ENCODE assay signal across 1 cellular context in the genomic region with DNA sequence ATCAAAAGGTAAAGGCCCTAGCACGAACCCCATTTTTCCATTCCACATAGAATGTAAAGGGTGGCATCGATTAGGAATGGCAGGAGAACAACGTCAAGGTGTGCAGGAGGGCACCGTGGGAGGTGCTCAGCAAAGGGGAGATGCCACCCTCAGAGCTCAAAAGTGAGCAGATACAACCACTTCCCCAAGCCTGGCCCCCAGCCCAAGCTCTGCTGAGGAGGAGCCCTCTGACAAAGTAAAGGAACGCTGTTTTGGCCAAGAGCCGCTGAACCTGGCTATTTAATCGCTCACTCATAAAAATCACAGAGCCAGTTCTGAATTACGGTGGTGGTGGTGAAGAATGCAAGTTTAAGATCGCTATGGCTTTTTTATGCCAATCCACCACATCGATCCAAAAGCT.
TF ChIP-seq lines count a peak whose summit lies in the region.

No MANE protein-coding gene starts in this region.

TF ChIP-seq in HepG2, 621 proteins besides CTCF, POLR2A, EP300 and RAD21 (continued from another document):
- TF ChIP-seq, protein P1, sequence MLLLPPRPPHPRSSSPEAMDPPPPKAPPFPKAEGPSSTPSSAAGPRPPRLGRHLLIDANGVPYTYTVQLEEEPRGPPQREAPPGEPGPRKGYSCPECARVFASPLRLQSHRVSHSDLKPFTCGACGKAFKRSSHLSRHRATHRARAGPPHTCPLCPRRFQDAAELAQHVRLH (CRISPR knock-in tag; IDR thresholded peaks at IDR 0.05; ENCODE audit: borderline replicate concordance, low read depth): 0 out of 2 replicates have a peak, but pooled peaks have one; percentile 8
- TF ChIP-seq, protein P2, sequence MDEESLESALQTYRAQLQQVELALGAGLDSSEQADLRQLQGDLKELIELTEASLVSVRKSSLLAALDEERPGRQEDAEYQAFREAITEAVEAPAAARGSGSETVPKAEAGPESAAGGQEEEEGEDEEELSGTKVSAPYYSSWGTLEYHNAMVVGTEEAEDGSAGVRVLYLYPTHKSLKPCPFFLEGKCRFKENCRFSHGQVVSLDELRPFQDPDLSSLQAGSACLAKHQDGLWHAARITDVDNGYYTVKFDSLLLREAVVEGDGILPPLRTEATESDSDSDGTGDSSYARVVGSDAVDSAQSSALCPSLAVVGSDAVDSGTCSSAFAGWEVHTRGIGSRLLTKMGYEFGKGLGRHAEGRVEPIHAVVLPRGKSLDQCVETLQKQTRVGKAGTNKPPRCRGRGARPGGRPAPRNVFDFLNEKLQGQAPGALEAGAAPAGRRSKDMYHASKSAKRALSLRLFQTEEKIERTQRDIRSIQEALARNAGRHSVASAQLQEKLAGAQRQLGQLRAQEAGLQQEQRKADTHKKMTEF (CRISPR knock-in tag; IDR thresholded peaks at IDR 0.05): no peak
- TF ChIP-seq, protein P3, sequence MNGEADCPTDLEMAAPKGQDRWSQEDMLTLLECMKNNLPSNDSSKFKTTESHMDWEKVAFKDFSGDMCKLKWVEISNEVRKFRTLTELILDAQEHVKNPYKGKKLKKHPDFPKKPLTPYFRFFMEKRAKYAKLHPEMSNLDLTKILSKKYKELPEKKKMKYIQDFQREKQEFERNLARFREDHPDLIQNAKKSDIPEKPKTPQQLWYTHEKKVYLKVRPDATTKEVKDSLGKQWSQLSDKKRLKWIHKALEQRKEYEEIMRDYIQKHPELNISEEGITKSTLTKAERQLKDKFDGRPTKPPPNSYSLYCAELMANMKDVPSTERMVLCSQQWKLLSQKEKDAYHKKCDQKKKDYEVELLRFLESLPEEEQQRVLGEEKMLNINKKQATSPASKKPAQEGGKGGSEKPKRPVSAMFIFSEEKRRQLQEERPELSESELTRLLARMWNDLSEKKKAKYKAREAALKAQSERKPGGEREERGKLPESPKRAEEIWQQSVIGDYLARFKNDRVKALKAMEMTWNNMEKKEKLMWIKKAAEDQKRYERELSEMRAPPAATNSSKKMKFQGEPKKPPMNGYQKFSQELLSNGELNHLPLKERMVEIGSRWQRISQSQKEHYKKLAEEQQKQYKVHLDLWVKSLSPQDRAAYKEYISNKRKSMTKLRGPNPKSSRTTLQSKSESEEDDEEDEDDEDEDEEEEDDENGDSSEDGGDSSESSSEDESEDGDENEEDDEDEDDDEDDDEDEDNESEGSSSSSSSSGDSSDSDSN (CRISPR knock-in tag; IDR thresholded peaks at IDR 0.05): no peak
- TF ChIP-seq, protein P4, sequence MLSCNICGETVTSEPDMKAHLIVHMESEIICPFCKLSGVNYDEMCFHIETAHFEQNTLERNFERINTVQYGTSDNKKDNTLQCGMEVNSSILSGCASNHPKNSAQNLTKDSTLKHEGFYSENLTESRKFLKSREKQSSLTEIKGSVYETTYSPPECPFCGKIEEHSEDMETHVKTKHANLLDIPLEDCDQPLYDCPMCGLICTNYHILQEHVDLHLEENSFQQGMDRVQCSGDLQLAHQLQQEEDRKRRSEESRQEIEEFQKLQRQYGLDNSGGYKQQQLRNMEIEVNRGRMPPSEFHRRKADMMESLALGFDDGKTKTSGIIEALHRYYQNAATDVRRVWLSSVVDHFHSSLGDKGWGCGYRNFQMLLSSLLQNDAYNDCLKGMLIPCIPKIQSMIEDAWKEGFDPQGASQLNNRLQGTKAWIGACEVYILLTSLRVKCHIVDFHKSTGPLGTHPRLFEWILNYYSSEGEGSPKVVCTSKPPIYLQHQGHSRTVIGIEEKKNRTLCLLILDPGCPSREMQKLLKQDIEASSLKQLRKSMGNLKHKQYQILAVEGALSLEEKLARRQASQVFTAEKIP (CRISPR knock-in tag; IDR thresholded peaks at IDR 0.05; ENCODE audit: borderline replicate concordance): no peak
- TF ChIP-seq NFKBIZ (CRISPR knock-in tag; IDR thresholded peaks at IDR 0.05) (no peak), ZNF678 (CRISPR knock-in tag; IDR thresholded peaks at IDR 0.05) (no peak), ZNF441 (CRISPR knock-in tag; IDR thresholded peaks at IDR 0.05; ENCODE audit: borderline replicate concordance) (no peak), HDAC1 (CRISPR knock-in tag; IDR thresholded peaks at IDR 0.05) (0 out of 2 replicates have a peak, but pooled peaks have one; percentile 1), ZNF543 (CRISPR knock-in tag; IDR thresholded peaks at IDR 0.05) (no peak), ELF3 (CRISPR knock-in tag; IDR thresholded peaks at IDR 0.05) (no peak), ZNF138 (CRISPR knock-in tag; IDR thresholded peaks at IDR 0.05; ENCODE audit: low read depth) (no peak), ZNF607 (CRISPR knock-in tag; IDR thresholded peaks at IDR 0.05; ENCODE audit: borderline replicate concordance) (0 out of 2 replicates have a peak, but pooled peaks have one; percentile 24)
- TF ChIP-seq, protein P5, sequence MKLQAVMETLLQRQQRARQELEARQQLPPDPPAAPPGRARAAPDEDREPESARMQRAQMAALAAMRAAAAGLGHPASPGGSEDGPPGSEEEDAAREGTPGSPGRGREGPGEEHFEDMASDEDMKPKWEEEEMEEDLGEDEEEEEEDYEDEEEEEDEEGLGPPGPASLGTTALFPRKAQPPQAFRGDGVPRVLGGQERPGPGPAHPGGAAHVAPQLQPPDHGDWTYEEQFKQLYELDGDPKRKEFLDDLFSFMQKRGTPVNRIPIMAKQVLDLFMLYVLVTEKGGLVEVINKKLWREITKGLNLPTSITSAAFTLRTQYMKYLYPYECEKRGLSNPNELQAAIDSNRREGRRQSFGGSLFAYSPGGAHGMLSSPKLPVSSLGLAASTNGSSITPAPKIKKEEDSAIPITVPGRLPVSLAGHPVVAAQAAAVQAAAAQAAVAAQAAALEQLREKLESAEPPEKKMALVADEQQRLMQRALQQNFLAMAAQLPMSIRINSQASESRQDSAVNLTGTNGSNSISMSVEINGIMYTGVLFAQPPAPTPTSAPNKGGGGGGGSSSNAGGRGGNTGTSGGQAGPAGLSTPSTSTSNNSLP (IDR thresholded peaks at IDR 0.05; ENCODE audit: low read depth, low read length): no peak
- TF ChIP-seq, protein P6, sequence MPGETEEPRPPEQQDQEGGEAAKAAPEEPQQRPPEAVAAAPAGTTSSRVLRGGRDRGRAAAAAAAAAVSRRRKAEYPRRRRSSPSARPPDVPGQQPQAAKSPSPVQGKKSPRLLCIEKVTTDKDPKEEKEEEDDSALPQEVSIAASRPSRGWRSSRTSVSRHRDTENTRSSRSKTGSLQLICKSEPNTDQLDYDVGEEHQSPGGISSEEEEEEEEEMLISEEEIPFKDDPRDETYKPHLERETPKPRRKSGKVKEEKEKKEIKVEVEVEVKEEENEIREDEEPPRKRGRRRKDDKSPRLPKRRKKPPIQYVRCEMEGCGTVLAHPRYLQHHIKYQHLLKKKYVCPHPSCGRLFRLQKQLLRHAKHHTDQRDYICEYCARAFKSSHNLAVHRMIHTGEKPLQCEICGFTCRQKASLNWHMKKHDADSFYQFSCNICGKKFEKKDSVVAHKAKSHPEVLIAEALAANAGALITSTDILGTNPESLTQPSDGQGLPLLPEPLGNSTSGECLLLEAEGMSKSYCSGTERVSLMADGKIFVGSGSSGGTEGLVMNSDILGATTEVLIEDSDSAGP (CRISPR knock-in tag; IDR thresholded peaks at IDR 0.05; ENCODE audit: borderline replicate concordance): no peak
